8 cellular contexts compared by ENCODE assay signal in the genomic region with DNA sequence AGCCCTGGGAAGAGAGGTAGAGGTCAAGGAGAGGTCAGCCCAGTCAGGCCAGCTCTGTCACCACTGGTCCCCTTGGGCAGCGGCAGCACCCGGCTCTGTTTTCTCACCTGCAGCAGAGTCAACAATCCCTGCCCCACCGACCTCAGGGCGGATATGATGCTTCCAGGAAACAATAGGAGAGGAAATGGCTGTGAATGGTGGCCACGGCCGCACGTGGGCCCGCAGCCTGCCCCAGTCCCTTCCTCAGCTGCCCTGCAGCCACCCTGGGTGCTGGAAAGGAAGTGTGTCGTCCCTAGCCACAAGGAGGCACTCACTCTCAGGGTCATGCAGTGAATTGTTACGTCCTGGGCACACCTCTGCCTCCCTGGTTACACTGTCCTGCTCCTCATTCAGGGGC.
DNase-seq lines count a peak whose midpoint lies in the region; ATAC-seq and TF ChIP-seq lines count a peak whose summit lies in the region.

No MANE protein-coding gene starts in this region.

- DNase-seq in BJ (ENCODE audit: low read depth) (no peak), HFFc6 (no peak), right cardiac atrium (peak in 1 of 3 donors; percentile 55), smooth muscle cell (lab: John Stamatoyannopoulos, UW; ENCODE audit: unreplicated experiment) (no peak), NCI-H345 treated with DMSO at 0.1 percent for 48 hours (lab: John Stamatoyannopoulos, UW; ENCODE audit: unreplicated experiment) (no peak)
- DNase-seq in activated CD4-positive, alpha-beta T cell treated with anti-CD3 and anti-CD28 coated beads, Interleukin-2, amount 50 U/mL, for 4 hours: peak; percentile 11 to 23

- no peaks in the 10 kb centered on the region for H3K4me1 Mint-ChIP-seq in HFFc6 (ENCODE audit: low read depth)

- POLR2A ChIA-PET in BJ (lab: Charles Lee): no interaction called here

- peaks cover 9% of the 10 kb centered on the region for H3K27me3 Mint-ChIP-seq in HFFc6 (ENCODE audit: insufficient read depth)

- H3K36me3 ChIP-seq in BJ (ENCODE audit: control insufficient read depth, insufficient read depth, low read length) (no peaks in the 10 kb centered on the region), smooth muscle cell (ENCODE audit: low read depth) (no peaks in the 10 kb centered on the region)

- no peaks in the 10 kb centered on the region for H3F3A ChIP-seq in smooth muscle cell (ENCODE audit: low read depth)

- CTCF ChIA-PET in BJ (lab: Yijun Ruan, JAX): interaction anchor here (0.6 to 2.7 kb wide), 3 partner anchors 10 to 23 kb away, joined by 3 to 7 read pairs (median 3); no protein-coding TSS in a partner anchor

- H3K27ac ChIP-seq in right cardiac atrium (ENCODE audit: low read length) (no peak overlapping the region), smooth muscle cell (ENCODE audit: low read depth) (no peak overlapping the region)

- no peak overlapping the region for H3K4me3 ChIP-seq in BJ (ENCODE audit: low read depth, low read length)
- no peak overlapping the region for H3K4me3 ChIP-seq in right cardiac atrium (ENCODE audit: low read length)
- H3K4me3 ChIP-seq in smooth muscle cell: no peak overlapping the region

- H3K9me3 ChIP-seq in right cardiac atrium (ENCODE audit: control insufficient read depth, low read length) (no peaks in the 10 kb centered on the region), smooth muscle cell (replicated peaks; ENCODE audit: low read depth) (no peaks in the 10 kb centered on the region)

- H3K36me3 Mint-ChIP-seq in HFFc6 (ENCODE audit: low read depth): no peaks in the 10 kb centered on the region

- H4K20me1 ChIP-seq in smooth muscle cell (ENCODE audit: low read depth): no peaks in the 10 kb centered on the region

- H3K4me2 ChIP-seq in smooth muscle cell: no peak overlapping the region

- intact Hi-C loops in right cardiac atrium (cut with DNase I): no loop called here

- H3K79me2 ChIP-seq in smooth muscle cell (ENCODE audit: low read depth): no peaks in the 10 kb centered on the region

- no peak overlapping the region for H3K4me3 Mint-ChIP-seq in HFFc6

- TF ChIP-seq CTCF in BJ (IDR thresholded peaks at IDR 0.05; ENCODE audit: insufficient read depth, low read depth, low read length): 0 out of 2 replicates have a peak, but pooled peaks have one; percentile 9
- peak; percentile 31; the same call in 1 of the 2 replicates for TF ChIP-seq CTCF in HFFc6 (IDR thresholded peaks at IDR 0.05)
- TF ChIP-seq CTCF in smooth muscle cell (IDR thresholded peaks at IDR 0.05; ENCODE audit: borderline replicate concordance, insufficient read depth, poor library complexity, severe bottlenecking): no peak

- H3K4me1 ChIP-seq in right cardiac atrium (ENCODE audit: control insufficient read depth, insufficient read depth, low read length) (no peaks in the 10 kb centered on the region), smooth muscle cell (ENCODE audit: low read depth) (no peaks in the 10 kb centered on the region)

- H3K9me3 Mint-ChIP-seq in HFFc6: no peaks in the 10 kb centered on the region

- no peak overlapping the region for H2AFZ ChIP-seq in smooth muscle cell (ENCODE audit: low read depth)

- no peak overlapping the region for H3K27ac Mint-ChIP-seq in HFFc6

- peaks cover 2% of the 10 kb centered on the region; the same call in 1 of the 2 replicates for H3K27me3 ChIP-seq in BJ (ENCODE audit: control insufficient read depth, insufficient read depth, low read length)
- H3K27me3 ChIP-seq in right cardiac atrium (ENCODE audit: control insufficient read depth, insufficient read depth): no peaks in the 10 kb centered on the region
- no peaks in the 10 kb centered on the region for H3K27me3 ChIP-seq in smooth muscle cell (ENCODE audit: low read depth)

- H3K9ac ChIP-seq in smooth muscle cell (ENCODE audit: low read depth): no peak overlapping the region

- WGBS in right cardiac atrium: 75% methylated on average over 10 of the region's 10 CpGs
- WGBS in smooth muscle cell (ENCODE audit: low lambda C conversion rate): 92% methylated on average over 10 of the region's 10 CpGs

- peak; percentile 50 to 71 for ATAC-seq in right cardiac atrium
- no peak for ATAC-seq in GM21515 (IDR thresholded peaks at IDR 0.05; ENCODE audit: unreplicated experiment)
- ATAC-seq in GM19023 (IDR thresholded peaks at IDR 0.05; ENCODE audit: unreplicated experiment): no peak

Comparison
In these comparisons a context has a peak if more than half of its experiments do, and no peak if none do; other contexts are left out.
1. DNase-seq: peak in activated CD4-positive, alpha-beta T cell treated with anti-CD3 and anti-CD28 coated beads, Interleukin-2, amount 50 U/mL, for 4 hours (2 of 2); none in BJ (single experiment), HFFc6 (single experiment), smooth muscle cell (single experiment) and NCI-H345 treated with DMSO at 0.1 percent for 48 hours (single experiment).
2. ATAC-seq: peak in right cardiac atrium (2 of 2); none in GM21515 (single experiment) and GM19023 (single experiment).